13 cellular contexts compared by ENCODE assay signal in genomic region chr2:202429164-202429980, GRCh38. TPM values are rescaled to one million over a fixed set of nuclear protein-coding genes. Genes with fewer than 3 reads are reported as not detected.
DNase-seq lines count a peak whose midpoint lies in the region; ATAC-seq and TF ChIP-seq lines count a peak whose summit lies in the region.
"Had no signal": no experiment of that assay in that cellular context is flagged by ENCODE, and none has a peak within 500 bp of the region (broad histone marks: within the 10 kb centered on the region; RNA-seq: fewer than 3 reads in every experiment).

No MANE protein-coding gene starts in this region.

- H3K4me1 ChIP-seq in OCI-LY7 (ENCODE audit: insufficient read depth, low read length, poor library complexity, severe bottlenecking): no peaks in the 10 kb centered on the region

- H3K27ac ChIP-seq in OCI-LY7 (ENCODE audit: low read depth, low read length, poor library complexity, severe bottlenecking): no peak overlapping the region

- TF ChIP-seq CTCF in AG04449 (IDR thresholded peaks at IDR 0.05; ENCODE audit: insufficient read depth, low read length, missing control alignments): no peak
- no peak for TF ChIP-seq CTCF in fibroblast of pulmonary artery (IDR thresholded peaks at IDR 0.05; ENCODE audit: low read length, missing control alignments)
- TF ChIP-seq CTCF in OCI-LY7 (conservative IDR thresholded peaks at IDR 0.05; ENCODE audit: low read length): no peak

- H3K4me2 ChIP-seq in OCI-LY7 (ENCODE audit: low read length): no peak overlapping the region

- DNase-seq in AG04449 (ENCODE audit: low read depth, low spot score) (peak; percentile 70), fibroblast of pulmonary artery (ENCODE audit: low read depth) (peak; percentile 95), non-pigmented ciliary epithelial cell (ENCODE audit: low read depth) (peak; percentile 35), NCI-H187 (lab: John Stamatoyannopoulos, UW) (no peak), NCI-H774 (lab: John Stamatoyannopoulos, UW) (no peak), OCI-LY7 (ENCODE audit: low spot score) (no peak)
- DNase-seq in stimulated activated CD4-positive, alpha-beta T cell treated with anti-CD3 and anti-CD28 coated beads, Interleukin-4, amount 100 ng/mL, for 1 hour: no peak
- DNase-seq: ACHN; naive B cell; NCI-H510A; stimulated activated CD4-positive, alpha-beta T cell treated with anti-CD3 and anti-CD28 coated beads, Interleukin-2, amount 100 ng/mL, for 24 hours; stimulated activated naive CD8-positive, alpha-beta T cell treated with anti-CD3 and anti-CD28 coated beads, Interleukin-15, Interleukin-2, amounts not matched to agents 100 U/mL and 50 U/mL, for 24 hours had no signal

- no peaks in the 10 kb centered on the region for H3K9me2 ChIP-seq in OCI-LY7 (ENCODE audit: insufficient read depth, low read length)

- POLR2A ChIA-PET in AG04449 (lab: Yijun Ruan, JAX) (interaction anchor here (0.6 kb wide), 1 partner anchor 113 kb away, joined by 3 read pairs; no protein-coding TSS in a partner anchor), OCI-LY7 (lab: Charles Lee) (no interaction called here)

- no peak overlapping the region for H2AFZ ChIP-seq in OCI-LY7 (ENCODE audit: low read length)

- peak; percentile 81 for ATAC-seq in SK-N-SH treated with all-trans-retinoic acid at 6 μM for 48 hours
- ATAC-seq: stimulated activated naive CD8-positive, alpha-beta T cell treated with anti-CD3 and anti-CD28 coated beads, Interleukin-15, Interleukin-2, amounts not matched to agents 100 U/mL and 50 U/mL, for 24 hours had no signal

- no TSS peak for BruUV-seq in OCI-LY7 (replicated peaks; lab: Mats Ljungman, UMichigan)

- H4K20me1 ChIP-seq in OCI-LY7 (ENCODE audit: insufficient read depth, low read length): no peaks in the 10 kb centered on the region

- H3K4me3 ChIP-seq in AG04449 (ENCODE audit: low read depth, low read length): no peak overlapping the region
- no peak overlapping the region for H3K4me3 ChIP-seq in fibroblast of pulmonary artery (replicated peaks; ENCODE audit: low read depth, low read length)
- no peak overlapping the region for H3K4me3 ChIP-seq in OCI-LY7 (ENCODE audit: low read depth, low read length, poor library complexity, severe bottlenecking)

- intact Hi-C loops in OCI-LY7 (cut with micrococcal nuclease; ENCODE audit: unreplicated experiment): no loop called here

- CTCF ChIA-PET in AG04449 (lab: Yijun Ruan, JAX) (interaction anchor here (1.7 kb wide), 1 partner anchor 19 kb away, joined by 4 read pairs; no protein-coding TSS in a partner anchor), OCI-LY7 (lab: Charles Lee; ENCODE audit: unreplicated experiment) (no interaction called here)

- H3K36me3 ChIP-seq in OCI-LY7 (ENCODE audit: insufficient read depth, low read length): no peaks in the 10 kb centered on the region

- H3K79me2 ChIP-seq in OCI-LY7 (ENCODE audit: insufficient read depth, low read depth, low read length): no peaks in the 10 kb centered on the region

- peaks cover 7% of the 10 kb centered on the region; the same call in 1 of the 2 replicates for H3K9me3 ChIP-seq in OCI-LY7 (ENCODE audit: low read length)

TF ChIP-seq in SK-N-SH treated with all-trans-retinoic acid at 6 μM for 48 hours, 23 proteins besides CTCF, POLR2A, EP300 and RAD21:
- TF ChIP-seq ZFP3 (CRISPR knock-in tag; IDR thresholded peaks at IDR 0.05) (no peak), SNAI2 (CRISPR knock-in tag; IDR thresholded peaks at IDR 0.05) (no peak), TOX (CRISPR knock-in tag; IDR thresholded peaks at IDR 0.05; ENCODE audit: borderline replicate concordance) (no peak), RARB (CRISPR knock-in tag; IDR thresholded peaks at IDR 0.05) (no peak), PATZ1 (CRISPR knock-in tag; IDR thresholded peaks at IDR 0.05; ENCODE audit: borderline replicate concordance) (no peak), ZFP30 (CRISPR knock-in tag; IDR thresholded peaks at IDR 0.05) (no peak), CSRNP3 (CRISPR knock-in tag; IDR thresholded peaks at IDR 0.05) (no peak), CSDC2 (CRISPR knock-in tag; IDR thresholded peaks at IDR 0.05) (no peak)

RNA-seq across cellular contexts. Expression of gene BMPR2, which starts 53.2 kb away (rescaled TPM):
- 3.2 and 4.3 TPM in 2 replicates for total RNA-seq in OCI-LY7 (2014; rRNA removed; shearing (Covaris generic))
- 14.7 TPM in 2 replicates for total RNA-seq in OCI-LY7 (2022)

Comparison
In these comparisons a context has a peak if more than half of its experiments do, and no peak if none do; other contexts are left out.
1. DNase-seq: peak in AG04449 (single experiment), fibroblast of pulmonary artery (single experiment) and non-pigmented ciliary epithelial cell (single experiment); none in NCI-H187 (0 of 2), NCI-H774 (single experiment), OCI-LY7 (single experiment) and stimulated activated CD4-positive, alpha-beta T cell treated with anti-CD3 and anti-CD28 coated beads, Interleukin-4, amount 100 ng/mL, for 1 hour (single experiment).